Comparison of ENCODE assay signal across 8 cellular contexts in the genomic region with DNA sequence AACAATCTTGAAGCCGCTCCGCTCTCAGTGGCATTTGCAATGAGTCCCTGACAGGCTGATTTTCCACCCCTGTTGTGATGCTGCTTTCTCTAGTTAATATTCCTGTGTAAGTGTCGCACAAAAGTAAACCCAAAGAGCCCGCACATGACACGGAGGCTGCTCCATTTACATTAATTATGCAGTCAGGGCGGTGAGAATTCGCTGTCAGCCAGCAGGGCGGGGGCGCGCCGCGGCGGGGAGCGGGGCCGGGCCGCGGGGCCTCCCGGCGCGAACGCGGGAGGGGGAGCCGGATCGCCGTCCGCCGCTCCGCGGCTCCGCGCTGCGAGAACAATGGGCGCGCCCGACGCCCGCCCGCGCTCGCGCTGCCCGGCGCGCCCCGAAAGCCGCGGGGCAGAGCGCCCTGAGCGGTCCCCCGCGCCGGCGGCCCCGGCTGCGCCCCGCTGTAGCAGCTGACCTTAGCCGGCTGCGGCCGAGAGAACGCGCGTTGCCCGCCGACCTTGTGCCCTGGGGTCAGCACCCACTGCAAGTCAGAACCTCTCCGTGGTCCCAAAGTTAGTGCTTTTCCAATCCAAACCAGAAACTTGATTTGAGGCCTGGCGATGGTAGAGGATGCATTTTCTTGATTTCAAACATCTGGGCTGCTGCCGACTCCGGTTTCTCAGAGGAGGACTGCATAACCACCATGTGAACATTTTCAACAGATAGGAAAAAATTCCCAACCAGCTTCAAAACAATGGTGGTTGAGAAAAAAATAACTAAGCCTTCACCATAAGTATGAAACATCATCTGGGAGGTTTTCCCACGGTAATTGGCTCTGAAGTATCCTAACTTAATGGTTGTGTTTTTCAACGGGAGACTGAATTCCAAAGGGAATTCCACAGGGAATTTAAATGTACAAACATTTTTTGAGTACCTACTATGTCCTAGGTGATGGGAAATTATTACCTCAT.
DNase-seq lines count a peak whose midpoint lies in the region; ATAC-seq and TF ChIP-seq lines count a peak whose summit lies in the region.

No MANE protein-coding gene starts in this region.

- H3K36me3 ChIP-seq in neuronal stem cell (replicated peaks in 1 of 2; ENCODE audit: control insufficient read depth in 2 of 2, insufficient read depth in 2 of 2, low read length in 2 of 2) (no peaks in the 10 kb centered on the region), tibial nerve (no peaks in the 10 kb centered on the region)

- H3K4me3 Mint-ChIP-seq in HFFc6 = peak overlapping the region; percentile 91

- H3K4ac ChIP-seq in neuronal stem cell (ENCODE audit: low read length) = no peak overlapping the region

- no peaks in the 10 kb centered on the region for H3K9me3 Mint-ChIP-seq in HFFc6

- CTCF ChIA-PET in RWPE1 (lab: Yijun Ruan, JAX) = interaction anchor here (0.6 kb wide), 1 partner anchor 120 kb away, joined by 3 read pairs; no protein-coding TSS in a partner anchor

- H3K27me3 ChIP-seq in neuronal stem cell (ENCODE audit: control insufficient read depth in 3 of 3, insufficient read depth in 3 of 3, low read depth in 1 of 3, low read length in 3 of 3) = no peaks in the 10 kb centered on the region
- H3K27me3 ChIP-seq in tibial nerve = no peaks in the 10 kb centered on the region

- peak overlapping the region; percentile 42 for H3K27ac ChIP-seq in RWPE1
- peak overlapping the region; percentile 71 for H3K27ac ChIP-seq in neuronal stem cell (replicated peaks; ENCODE audit: low read length)
- peak overlapping the region in 3 of 4 donors; percentile 37 to 78 (median 64) for H3K27ac ChIP-seq in tibial nerve

- H2AFZ ChIP-seq in neuronal stem cell (ENCODE audit: low read length) = peak overlapping the region; percentile 81

- H4K8ac ChIP-seq in neuronal stem cell (ENCODE audit: low read depth, low read length) = no peak overlapping the region

- H3K36me3 Mint-ChIP-seq in HFFc6 (ENCODE audit: low read depth) = no peaks in the 10 kb centered on the region

- H3K27ac Mint-ChIP-seq in HFFc6 = peak overlapping the region; percentile 93

- WGBS in neuronal stem cell (ENCODE audit: extremely low coverage in 2 of 2, insufficient read length in 2 of 2, insufficient replicate concordance in 1 of 2), 2 donors = no CpG with 5 or more reads among the region's 70 CpGs
- 3% methylated on average over 33 to 61 of the region's 70 CpGs for WGBS in tibial nerve, 2 donors

- peaks cover 7 to 47% of the 10 kb centered on the region in 2 donors for H3K4me1 ChIP-seq in neuronal stem cell (ENCODE audit: control insufficient read depth in 2 of 2, insufficient read depth in 1 of 2, low read depth in 1 of 2, low read length in 2 of 2)
- peaks cover 0 to 44% (median 4%) of the 10 kb centered on the region in 4 donors for H3K4me1 ChIP-seq in tibial nerve

- H3K9me3 ChIP-seq in neuronal stem cell (replicated peaks in 1 of 2; ENCODE audit: control insufficient read depth in 2 of 2, insufficient read depth in 1 of 2, low read depth in 1 of 2, low read length in 2 of 2) (no peaks in the 10 kb centered on the region), tibial nerve (no peaks in the 10 kb centered on the region)

- H2BK12ac ChIP-seq in neuronal stem cell (ENCODE audit: low read length) = no peak overlapping the region

- H3K23ac ChIP-seq in neuronal stem cell (ENCODE audit: low read depth, low read length, poor library complexity) = no peak overlapping the region

- peak overlapping the region; percentile 92 for H3K18ac ChIP-seq in neuronal stem cell (ENCODE audit: low read length)

- H2BK15ac ChIP-seq in neuronal stem cell (ENCODE audit: low read length) = peak overlapping the region; percentile 76

- no peak for TF ChIP-seq EP300 in tibial nerve (IDR thresholded peaks at IDR 0.05)

- H3K79me1 ChIP-seq in neuronal stem cell (ENCODE audit: low read depth, low read length) = no peaks in the 10 kb centered on the region

- no peak overlapping the region for H3K14ac ChIP-seq in neuronal stem cell (ENCODE audit: low read length)

- peak overlapping the region; percentile 24 for H2BK120ac ChIP-seq in neuronal stem cell (ENCODE audit: low read depth, low read length)

- no peak for TF ChIP-seq POLR2A in tibial nerve (IDR thresholded peaks at IDR 0.05)

- peak overlapping the region; percentile 54 to 82 for H3K4me3 ChIP-seq in neuronal stem cell (ENCODE audit: low read length in 2 of 2)
- H3K4me3 ChIP-seq in tibial nerve = peak overlapping the region; percentile 35 to 61 (median 51)

- H4K91ac ChIP-seq in neuronal stem cell (ENCODE audit: low read depth, low read length, poor library complexity) = no peak overlapping the region

- peaks cover 77% of the 10 kb centered on the region for H3K4me1 Mint-ChIP-seq in HFFc6 (ENCODE audit: low read depth)

- TF ChIP-seq CTCF in HFFc6 (IDR thresholded peaks at IDR 0.05) (no peak), RWPE1 (conservative IDR thresholded peaks at IDR 0.05; ENCODE audit: low read depth) (no peak), tibial nerve (IDR thresholded peaks at IDR 0.05) (no peak)

- POLR2A ChIA-PET in RWPE1 (lab: Yijun Ruan, JAX; ENCODE audit: low non-redundant PET) = interaction anchor here (0.8 kb wide), 1 partner anchor 141 kb away, joined by 3 read pairs; no protein-coding TSS in a partner anchor

- H3K9ac ChIP-seq in neuronal stem cell (ENCODE audit: low read depth, low read length, poor library complexity) = no peak overlapping the region

- ATAC-seq in HG03469 (IDR thresholded peaks at IDR 0.05; ENCODE audit: unreplicated experiment) = no peak

- peak overlapping the region; percentile 68 for H3K4me2 ChIP-seq in neuronal stem cell (ENCODE audit: insufficient read depth, low read length, poor library complexity, severe bottlenecking)

- no peak overlapping the region for H2BK5ac ChIP-seq in neuronal stem cell (ENCODE audit: low read length)

- H3K27me3 Mint-ChIP-seq in HFFc6 (ENCODE audit: insufficient read depth) = no peaks in the 10 kb centered on the region; the same call in 1 of the 2 replicates

- H2AK5ac ChIP-seq in neuronal stem cell (ENCODE audit: low read depth, low read length) = no peak overlapping the region

- peak; percentile 81 for DNase-seq in D341Med (ENCODE audit: low spot score)
- DNase-seq in HFFc6 = no peak
- peak; percentile 68 for DNase-seq in RWPE1 (ENCODE audit: low spot score)
- DNase-seq in activated naive CD4-positive, alpha-beta T cell treated with anti-CD3 and anti-CD28 coated beads, Interleukin-2, amount 50 U/mL, for 16 hours = peak; percentile 49
- peak; percentile 40 for DNase-seq in glomerular visceral epithelial cell (ENCODE audit: extremely low spot score)
- peak; percentile 54 for DNase-seq in neuronal stem cell (ENCODE audit: low spot score)
- DNase-seq in tibial nerve (ENCODE audit: low spot score in 2 of 2) = peak in 1 of 2 donors; percentile 23
